ENCODE assay signal across 30 cellular contexts in genomic region chr7:104388222-104388621, GRCh38. TPM values are rescaled to one million over a fixed set of nuclear protein-coding genes. Genes with fewer than 3 reads are reported as not detected.
"Had no signal": no experiment of that assay in that cellular context is flagged by ENCODE, and none has a peak within 500 bp of the region (broad histone marks: within the 10 kb centered on the region; RNA-seq: fewer than 3 reads in every experiment).

No MANE protein-coding gene starts in this region.

- H3K36me3 Mint-ChIP-seq: mesothelial cell of epicardium, naive B cell had no signal

- ATAC-seq: effector memory CD8-positive, alpha-beta T cell; esophagus mucosa; gastrocnemius medialis; heart right ventricle; left cardiac atrium; left lung; left ventricle myocardium superior; lower lobe of right lung; mucosa of descending colon had no signal

- H3K27me3 Mint-ChIP-seq: dendritic cell treated with granulocyte-macrophage colony-stimulating factor and Interleukin-4, amounts not matched to agents 40 ng/mL and 50 ng/mL, for 4 days; effector memory CD8-positive, alpha-beta T cell had no signal

- H3K4me3 Mint-ChIP-seq: dendritic cell treated with granulocyte-macrophage colony-stimulating factor and Interleukin-4, amounts not matched to agents 40 ng/mL and 50 ng/mL, for 4 days; effector memory CD8-positive, alpha-beta T cell; endodermal cell; mesothelial cell of epicardium; naive B cell had no signal

- DNase-seq: colonic mucosa; cortex of kidney; effector CD8-positive, alpha-beta T cell; effector memory CD8-positive, alpha-beta T cell; endodermal cell; erythroblast; esophagus squamous epithelium; foreskin fibroblast; foreskin melanocyte; gastrocnemius medialis; glutamatergic neuron; head of caudate nucleus; heart right ventricle; hippocampal formation; left cardiac atrium; left lung; left ventricle myocardium superior; lower lobe of right lung; mesenchymal stem cell; mucosa of descending colon; naive B cell had no signal

- H3K27ac Mint-ChIP-seq: dendritic cell treated with granulocyte-macrophage colony-stimulating factor and Interleukin-4, amounts not matched to agents 40 ng/mL and 50 ng/mL, for 4 days; effector memory CD8-positive, alpha-beta T cell; endodermal cell; mesothelial cell of epicardium; naive B cell had no signal

- H3K4me1 Mint-ChIP-seq: endodermal cell, mesothelial cell of epicardium, naive B cell had no signal

RNA-seq across cellular contexts. Expression of gene LHFPL3, which starts 59.8 kb away (rescaled TPM):
- total RNA-seq: dermis microvascular lymphatic vessel endothelial cell, endodermal cell, esophagus mucosa, esophagus squamous epithelium, gastrocnemius medialis, glomerular endothelial cell, heart right ventricle, kidney epithelial cell, left cardiac atrium, left lung, left ventricle myocardium superior, lower lobe of right lung, lung microvascular endothelial cell, mesenteric fat pad, mesothelial cell of epicardium, myocyte had no signal
